Comparison of ENCODE assay signal across 4 cellular contexts in the genomic region with DNA sequence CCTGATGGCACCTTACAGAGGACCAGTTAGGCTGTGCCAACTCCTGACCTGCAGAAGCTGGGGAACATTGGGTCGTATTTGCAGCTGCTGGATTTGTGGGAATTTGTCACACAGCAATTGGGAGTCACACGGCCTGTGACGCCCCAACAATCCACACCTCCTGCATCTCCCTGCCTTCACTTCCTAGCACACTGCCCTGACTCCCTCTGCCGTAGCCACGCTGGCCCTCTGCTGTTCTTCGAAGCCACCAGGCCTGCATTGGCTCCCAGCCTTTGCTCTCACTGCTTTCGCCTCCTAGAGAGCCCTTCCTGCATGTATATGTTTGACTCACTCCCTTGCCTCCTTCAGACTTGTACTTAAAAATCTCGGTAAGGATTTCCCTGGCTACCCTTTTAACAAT. TPM values are rescaled to one million over a fixed set of nuclear protein-coding genes. Genes with fewer than 3 reads are reported as not detected.
"Had no signal": no experiment of that assay in that cellular context is flagged by ENCODE, and none has a peak within 500 bp of the region (broad histone marks: within the 10 kb centered on the region; RNA-seq: fewer than 3 reads in every experiment).

No MANE protein-coding gene starts in this region.

RNA-seq across cellular contexts. Expression of a gene that starts 22.2 kb away (rescaled TPM):
- total RNA-seq: HepG2, HFFc6, HT1080 had no signal
- polyA plus RNA-seq: HepG2, IgD-negative memory B cell had no signal
